ENCODE assay signal across 24 cellular contexts in genomic region chrX:41100200-41100599, GRCh38. TPM values are rescaled to one million over a fixed set of nuclear protein-coding genes. Genes with fewer than 3 reads are reported as not detected.
A peak's percentile ranks its signal among the peaks of the same experiment; 100 is the strongest.
DNase-seq lines count a peak whose midpoint lies in the region; ATAC-seq, FAIRE-seq and TF ChIP-seq lines count a peak whose summit lies in the region.
"Had no signal": no experiment of that assay in that cellular context is flagged by ENCODE, and none has a peak within 500 bp of the region (broad histone marks: within the 10 kb centered on the region; RNA-seq: fewer than 3 reads in every experiment).

No MANE protein-coding gene starts in this region.

- ATAC-seq in activated naive CD8-positive, alpha-beta T cell treated with anti-CD3 and anti-CD28 coated beads, Interleukin-2, amount 50 U/mL, for 24 hours: no peak
- ATAC-seq in stimulated activated memory B cell treated with anti-CD40 and anti-IgM and Interleukin-4, amounts not matched to agents 10 μg/mL and 1 μg/mL and 100 μg/mL, for 72 hours: no peak
- ATAC-seq in stimulated activated naive CD8-positive, alpha-beta T cell treated with anti-CD3 and anti-CD28 coated beads, Interleukin-15, amount 100 ng/mL, for 72 hours: no peak
- ATAC-seq: GM12878 had no signal

- no peak overlapping the region for H3K4me3 ChIP-seq in epithelial cell of esophagus (ENCODE audit: low read length)
- H3K4me3 ChIP-seq: GM12878, GM23248, HAP-1, SK-N-MC had no signal

- TF ChIP-seq CTCF in epithelial cell of esophagus (IDR thresholded peaks at IDR 0.05; ENCODE audit: insufficient read depth, low read depth, low read length, missing control alignments): no peak
- no peak for TF ChIP-seq CTCF in type B pancreatic cell (conservative IDR thresholded peaks at IDR 0.05)

- no peak for FAIRE-seq in RCC 7860 (lab: Jason Lieb, UNC)
- FAIRE-seq: A204.1, GM12878 had no signal

- H3K4me3 Mint-ChIP-seq in activated naive CD8-positive, alpha-beta T cell: no peak overlapping the region
- no peak overlapping the region for H3K4me3 Mint-ChIP-seq in activated naive CD8-positive, alpha-beta T cell treated with anti-CD3 and anti-CD28 coated beads, Interleukin-2, amount 50 U/mL, for 24 hours
- H3K4me3 Mint-ChIP-seq in IgD-negative memory B cell (peak overlapping the region in 2 of 4 donors; percentile 61 to 67), type B pancreatic cell (peak overlapping the region; percentile 6)
- H3K4me3 Mint-ChIP-seq in stimulated activated memory B cell treated with anti-CD40 and anti-IgM and Interleukin-4, amounts not matched to agents 10 μg/mL and 1 μg/mL and 100 μg/mL, for 72 hours: no peak overlapping the region
- H3K4me3 Mint-ChIP-seq in stimulated activated naive CD8-positive, alpha-beta T cell treated with anti-CD3 and anti-CD28 coated beads, Interleukin-15, amount 100 ng/mL, for 72 hours: no peak overlapping the region

- H3K27ac Mint-ChIP-seq in activated naive CD8-positive, alpha-beta T cell: peak overlapping the region; percentile 66
- H3K27ac Mint-ChIP-seq in activated naive CD8-positive, alpha-beta T cell treated with anti-CD3 and anti-CD28 coated beads, Interleukin-2, amount 50 U/mL, for 24 hours: no peak overlapping the region
- H3K27ac Mint-ChIP-seq in IgD-negative memory B cell (peak overlapping the region in 2 of 3 donors; percentile 34 to 94), type B pancreatic cell (peak overlapping the region; percentile 74)
- H3K27ac Mint-ChIP-seq in stimulated activated memory B cell treated with anti-CD40 and anti-IgM and Interleukin-4, amounts not matched to agents 10 μg/mL and 1 μg/mL and 100 μg/mL, for 72 hours: no peak overlapping the region
- H3K27ac Mint-ChIP-seq in stimulated activated naive CD8-positive, alpha-beta T cell treated with anti-CD3 and anti-CD28 coated beads, Interleukin-15, amount 100 ng/mL, for 72 hours: no peak overlapping the region

- H3K36me3 Mint-ChIP-seq in activated naive CD8-positive, alpha-beta T cell: no peaks in the 10 kb centered on the region
- peaks cover 4% of the 10 kb centered on the region for H3K36me3 Mint-ChIP-seq in activated naive CD8-positive, alpha-beta T cell treated with anti-CD3 and anti-CD28 coated beads, Interleukin-2, amount 50 U/mL, for 24 hours (ENCODE audit: low read depth)
- H3K36me3 Mint-ChIP-seq in IgD-negative memory B cell: peaks cover 2% of the 10 kb centered on the region
- H3K36me3 Mint-ChIP-seq in type B pancreatic cell: peaks cover 7% of the 10 kb centered on the region
- peaks cover 10% of the 10 kb centered on the region for H3K36me3 Mint-ChIP-seq in stimulated activated memory B cell treated with anti-CD40 and anti-IgM and Interleukin-4, amounts not matched to agents 10 μg/mL and 1 μg/mL and 100 μg/mL, for 72 hours

- DNase-seq in activated naive CD8-positive, alpha-beta T cell treated with anti-CD3 and anti-CD28 coated beads, Interleukin-2, amount 50 U/mL, for 24 hours: no peak
- DNase-seq in epithelial cell of esophagus (ENCODE audit: low read depth): peak; percentile 55
- DNase-seq in type B pancreatic cell (ENCODE audit: extremely low spot score, unreplicated experiment): no peak
- DNase-seq in RCC 7860 (ENCODE audit: low spot score): no peak
- DNase-seq in stimulated activated naive CD8-positive, alpha-beta T cell treated with anti-CD3 and anti-CD28 coated beads, Interleukin-15, amount 100 ng/mL, for 72 hours: no peak
- DNase-seq: BE2C, COR-L47, DMS79 treated with DMSO at 0.1 percent for 48 hours, GM23248, KG1, NCI-H1092, NCI-H1436, NCI-H1930, NCI-H345, NCI-H524, NCI-H82, SHP77 had no signal

- H3K27me3 Mint-ChIP-seq in activated naive CD8-positive, alpha-beta T cell: no peaks in the 10 kb centered on the region
- H3K27me3 Mint-ChIP-seq in activated naive CD8-positive, alpha-beta T cell treated with anti-CD3 and anti-CD28 coated beads, Interleukin-2, amount 50 U/mL, for 24 hours: no peaks in the 10 kb centered on the region
- H3K27me3 Mint-ChIP-seq in IgD-negative memory B cell (no peaks in the 10 kb centered on the region), type B pancreatic cell (no peaks in the 10 kb centered on the region)
- no peaks in the 10 kb centered on the region for H3K27me3 Mint-ChIP-seq in stimulated activated memory B cell treated with anti-CD40 and anti-IgM and Interleukin-4, amounts not matched to agents 10 μg/mL and 1 μg/mL and 100 μg/mL, for 72 hours
- no peaks in the 10 kb centered on the region for H3K27me3 Mint-ChIP-seq in stimulated activated naive CD8-positive, alpha-beta T cell treated with anti-CD3 and anti-CD28 coated beads, Interleukin-15, amount 100 ng/mL, for 72 hours

- H3K9me3 Mint-ChIP-seq in activated naive CD8-positive, alpha-beta T cell (ENCODE audit: low read depth): no peaks in the 10 kb centered on the region
- no peaks in the 10 kb centered on the region for H3K9me3 Mint-ChIP-seq in activated naive CD8-positive, alpha-beta T cell treated with anti-CD3 and anti-CD28 coated beads, Interleukin-2, amount 50 U/mL, for 24 hours
- H3K9me3 Mint-ChIP-seq in IgD-negative memory B cell: no peaks in the 10 kb centered on the region
- peaks cover 4% of the 10 kb centered on the region for H3K9me3 Mint-ChIP-seq in type B pancreatic cell
- H3K9me3 Mint-ChIP-seq in stimulated activated memory B cell treated with anti-CD40 and anti-IgM and Interleukin-4, amounts not matched to agents 10 μg/mL and 1 μg/mL and 100 μg/mL, for 72 hours: no peaks in the 10 kb centered on the region
- no peaks in the 10 kb centered on the region for H3K9me3 Mint-ChIP-seq in stimulated activated naive CD8-positive, alpha-beta T cell treated with anti-CD3 and anti-CD28 coated beads, Interleukin-15, amount 100 ng/mL, for 72 hours

- H3K4me1 Mint-ChIP-seq in activated naive CD8-positive, alpha-beta T cell (ENCODE audit: low read depth): peaks cover 66% of the 10 kb centered on the region
- peaks cover 66% of the 10 kb centered on the region for H3K4me1 Mint-ChIP-seq in activated naive CD8-positive, alpha-beta T cell treated with anti-CD3 and anti-CD28 coated beads, Interleukin-2, amount 50 U/mL, for 24 hours
- H3K4me1 Mint-ChIP-seq in IgD-negative memory B cell: peaks cover 31 to 60% (median 56%) of the 10 kb centered on the region in 3 donors
- peaks cover 7% of the 10 kb centered on the region for H3K4me1 Mint-ChIP-seq in type B pancreatic cell (ENCODE audit: unreplicated experiment)
- H3K4me1 Mint-ChIP-seq in stimulated activated memory B cell treated with anti-CD40 and anti-IgM and Interleukin-4, amounts not matched to agents 10 μg/mL and 1 μg/mL and 100 μg/mL, for 72 hours: peaks cover 19% of the 10 kb centered on the region
- H3K4me1 Mint-ChIP-seq in stimulated activated naive CD8-positive, alpha-beta T cell treated with anti-CD3 and anti-CD28 coated beads, Interleukin-15, amount 100 ng/mL, for 72 hours: peaks cover 50% of the 10 kb centered on the region

RNA-seq across cellular contexts. Expression of gene USP9X, which starts 15.0 kb away (rescaled TPM):
- 20.6 TPM for polyA plus RNA-seq in IgD-negative memory B cell
- total RNA-seq in type B pancreatic cell (ENCODE audit: low replicate concordance): 59.4 and 74.4 TPM in 2 replicates

Comparison
In these comparisons a context has a peak if more than half of its experiments do, and no peak if none do; other contexts are left out.
1. H3K27ac Mint-ChIP-seq: peak in activated naive CD8-positive, alpha-beta T cell (single experiment), IgD-negative memory B cell (2 of 3) and type B pancreatic cell (single experiment); none in activated naive CD8-positive, alpha-beta T cell treated with anti-CD3 and anti-CD28 coated beads, Interleukin-2, amount 50 U/mL, for 24 hours (single experiment), stimulated activated memory B cell treated with anti-CD40 and anti-IgM and Interleukin-4, amounts not matched to agents 10 μg/mL and 1 μg/mL and 100 μg/mL, for 72 hours (single experiment) and stimulated activated naive CD8-positive, alpha-beta T cell treated with anti-CD3 and anti-CD28 coated beads, Interleukin-15, amount 100 ng/mL, for 72 hours (0 of 2).